ENCODE assay signal across 11 cellular contexts in genomic region chr1:221716713-221717490, GRCh38. TPM values are rescaled to one million over a fixed set of nuclear protein-coding genes. Genes with fewer than 3 reads are reported as not detected.
DNase-seq lines count a peak whose midpoint lies in the region; ATAC-seq and TF ChIP-seq lines count a peak whose summit lies in the region.
"Had no signal": no experiment of that assay in that cellular context is flagged by ENCODE, and none has a peak within 500 bp of the region (broad histone marks: within the 10 kb centered on the region; RNA-seq: fewer than 3 reads in every experiment).

No MANE protein-coding gene starts in this region.

- ATAC-seq in Right ventricle myocardium inferior (no peak), GM21423 (IDR thresholded peaks at IDR 0.05; ENCODE audit: unreplicated experiment) (no peak)

- no peak overlapping the region for H3K4me3 ChIP-seq in AG04450 (ENCODE audit: low read depth, low read length)
- no peak overlapping the region for H3K4me3 ChIP-seq in WERI-Rb-1 (ENCODE audit: low read depth, low read length)

- peaks cover 70% of the 10 kb centered on the region for H3K4me1 Mint-ChIP-seq in osteocyte (ENCODE audit: unreplicated experiment)

- H3K27me3 ChIP-seq in AG04450 (ENCODE audit: control insufficient read depth, insufficient read depth, low read length) (no peaks in the 10 kb centered on the region), WERI-Rb-1 (ENCODE audit: insufficient read depth, low read depth, severe bottlenecking) (no peaks in the 10 kb centered on the region)

- H3K9me3 Mint-ChIP-seq in osteocyte (ENCODE audit: unreplicated experiment), result no peaks in the 10 kb centered on the region

- TF ChIP-seq CTCF in AG04450 (IDR thresholded peaks at IDR 0.05; ENCODE audit: low read depth, low read length) (no peak), osteocyte (IDR thresholded peaks at IDR 0.05) (no peak), WERI-Rb-1 (IDR thresholded peaks at IDR 0.05; ENCODE audit: low read depth, low read length) (no peak)

- H3K27ac ChIP-seq in AG04450 (ENCODE audit: low read depth, low read length) (peak overlapping the region; percentile 34), WERI-Rb-1 (no peak overlapping the region)
- H3K27ac ChIP-seq: HL-60 had no signal

- H3K36me3 Mint-ChIP-seq in osteocyte (ENCODE audit: unreplicated experiment), result no peaks in the 10 kb centered on the region

- no peak for DNase-seq in AG04450 (ENCODE audit: low read depth, low spot score)
- DNase-seq in erythroblast (lab: John Stamatoyannopoulos, UW), result peak; percentile 23 to 59
- DNase-seq in osteocyte (ENCODE audit: extremely low spot score, unreplicated experiment), result no peak
- DNase-seq in WERI-Rb-1, result no peak
- DNase-seq in Right ventricle myocardium inferior (ENCODE audit: missing footprints), result no peak
- DNase-seq in LoVo (ENCODE audit: low spot score), result no peak
- DNase-seq: aorta, NCI-H446 treated with DMSO at 0.1 percent for 48 hours had no signal

- CTCF ChIA-PET in AG04450 (lab: Charles Lee), result interaction anchor here (0.5 to 1.5 kb wide), 3 partner anchors 25 to 739 kb away, joined by 3 to 5 read pairs (median 5); partner anchors contain the start of gene DUSP10

- H3K9me3 ChIP-seq in AG04450 (ENCODE audit: control insufficient read depth, insufficient read depth, low read length), result no peaks in the 10 kb centered on the region
- no peaks in the 10 kb centered on the region for H3K9me3 ChIP-seq in WERI-Rb-1 (ENCODE audit: severe bottlenecking)

- no peaks in the 10 kb centered on the region for H3K27me3 Mint-ChIP-seq in osteocyte (ENCODE audit: unreplicated experiment)

- H3K36me3 ChIP-seq in WERI-Rb-1, result no peaks in the 10 kb centered on the region

- no peak overlapping the region for H3K4me3 Mint-ChIP-seq in osteocyte (ENCODE audit: unreplicated experiment)

- intact Hi-C loops in Right ventricle myocardium inferior (cut with DNase I), result no loop called here

- POLR2A ChIA-PET in AG04450 (lab: Yijun Ruan, JAX), result interaction anchor here (3.7 kb wide), 1 partner anchor 24 kb away, joined by 30 read pairs; the partner anchor contains the start of gene DUSP10

- no peak for TF ChIP-seq POLR2A in erythroblast (IDR thresholded peaks at IDR 0.05; ENCODE audit: low read length)

- H3K27ac Mint-ChIP-seq in osteocyte (ENCODE audit: unreplicated experiment), result peak overlapping the region; percentile 48

TF ChIP-seq in PFSK-1, 5 proteins besides CTCF, POLR2A, EP300 and RAD21:
- TF ChIP-seq FOXP2 (optimal IDR thresholded peaks at IDR 0.05; ENCODE audit: borderline replicate concordance, extremely low read depth, extremely low read length, insufficient read depth) (no peak), REST (IDR thresholded peaks at IDR 0.05; ENCODE audit: insufficient read depth in 1 of 2, low read depth in 2 of 2, low read length in 2 of 2) (peak; percentile 44 to 65; a peak in 2 of 4 replicates)

RNA-seq across cellular contexts. Expression of gene DUSP10, which starts 25.0 kb away (rescaled TPM):
- polyA plus RNA-seq in AG04450 (2011; rRNA removed), result 34.2 and 35.9 TPM in 2 replicates
- 61.0 and 74.2 TPM in 2 replicates for polyA minus RNA-seq in AG04450 (2011; rRNA and poly(A)+ RNA removed)
- polyA plus RNA-seq in PFSK-1 (2012; ENCODE audit: insufficient read length, low read depth), result 8.6 TPM
- total RNA-seq in osteocyte (3.0 and 3.2 TPM in 2 replicates), Right ventricle myocardium inferior (3.2 TPM)

Comparison
In these comparisons a context has a peak if more than half of its experiments do, and no peak if none do; other contexts are left out.
1. DNase-seq: peak in erythroblast (2 of 2); none in AG04450 (single experiment), osteocyte (single experiment), WERI-Rb-1 (single experiment), Right ventricle myocardium inferior (single experiment) and LoVo (single experiment).